8 cellular contexts compared by ENCODE assay signal in the genomic region with DNA sequence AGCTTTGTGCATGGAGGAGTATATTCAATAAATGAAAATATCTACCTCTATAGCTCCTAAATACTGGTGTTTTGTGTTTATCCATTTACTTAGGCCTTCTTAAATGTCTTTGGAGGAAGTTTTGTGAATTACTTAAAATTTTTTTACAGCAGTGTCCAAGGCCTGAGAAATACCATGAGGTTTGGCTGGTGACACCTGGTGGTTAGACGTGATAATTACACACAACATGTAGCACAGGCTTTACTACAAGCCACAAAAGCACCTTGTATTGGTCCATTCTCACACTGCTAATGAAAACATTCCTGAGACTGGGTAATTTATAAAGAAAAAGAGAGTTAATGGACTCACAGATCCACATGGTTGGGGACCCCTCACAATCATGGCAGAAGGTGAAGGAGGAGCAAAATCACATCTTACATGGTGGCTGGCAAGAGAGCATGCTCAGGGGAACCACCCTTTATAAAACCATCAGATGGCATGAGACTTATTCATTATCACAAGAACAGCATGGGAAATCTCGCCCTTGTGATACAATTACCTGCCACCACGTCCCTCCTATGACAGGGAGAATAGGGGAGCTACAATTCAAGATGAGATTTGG. TPM values are rescaled to one million over a fixed set of nuclear protein-coding genes. Genes with fewer than 3 reads are reported as not detected.
DNase-seq lines count a peak whose midpoint lies in the region; ATAC-seq and TF ChIP-seq lines count a peak whose summit lies in the region.

No MANE protein-coding gene starts in this region.

- H3K9me3 Mint-ChIP-seq in activated naive CD4-positive, alpha-beta T cell treated with anti-CD3 and anti-CD28 coated beads for 36 hours, result no peaks in the 10 kb centered on the region
- peaks cover 4% of the 10 kb centered on the region for H3K9me3 Mint-ChIP-seq in glutamatergic neuron (ENCODE audit: unreplicated experiment)

- H3K27ac Mint-ChIP-seq in activated naive CD4-positive, alpha-beta T cell treated with anti-CD3 and anti-CD28 coated beads for 36 hours, result no peak overlapping the region
- H3K27ac Mint-ChIP-seq in glutamatergic neuron (ENCODE audit: unreplicated experiment), result no peak overlapping the region

- no peak overlapping the region for H3K4me3 Mint-ChIP-seq in activated naive CD4-positive, alpha-beta T cell treated with anti-CD3 and anti-CD28 coated beads for 36 hours
- no peak overlapping the region for H3K4me3 Mint-ChIP-seq in glutamatergic neuron (ENCODE audit: unreplicated experiment)

- intact Hi-C loops in activated naive CD4-positive, alpha-beta T cell treated with anti-CD3 and anti-CD28 coated beads for 36 hours (cut with micrococcal nuclease), result loop anchor here (1.0 to 5.0 kb wide), 7 partner anchors 41 to 371 kb away; no protein-coding TSS in a partner anchor

- H3K79me2 ChIP-seq in DOHH2 (ENCODE audit: control insufficient read depth, low read length), result no peaks in the 10 kb centered on the region

- H3K36me3 ChIP-seq in DOHH2 (ENCODE audit: control insufficient read depth, low read length), result no peaks in the 10 kb centered on the region

- CTCF ChIA-PET in activated naive CD4-positive, alpha-beta T cell treated with anti-CD3 and anti-CD28 coated beads for 36 hours (lab: Charles Lee), result interaction anchor here (0.7 to 4.2 kb wide), 32 partner anchors 11 to 371 kb away, joined by 3 to 106 read pairs (median 4); a partner anchor contains a TSS

- no peaks in the 10 kb centered on the region for H3K4me1 ChIP-seq in DOHH2 (ENCODE audit: control insufficient read depth, low read length)

- H3K9me2 ChIP-seq in DOHH2 (replicated peaks; ENCODE audit: control insufficient read depth, low read length), result no peaks in the 10 kb centered on the region

- H3K27me3 Mint-ChIP-seq in activated naive CD4-positive, alpha-beta T cell treated with anti-CD3 and anti-CD28 coated beads for 36 hours (ENCODE audit: low read depth), result peaks cover 3% of the 10 kb centered on the region
- no peaks in the 10 kb centered on the region for H3K27me3 Mint-ChIP-seq in glutamatergic neuron (ENCODE audit: unreplicated experiment)

- no peak overlapping the region for H3K4me2 ChIP-seq in DOHH2 (ENCODE audit: low read length)

- H4K20me1 ChIP-seq in DOHH2 (ENCODE audit: control insufficient read depth, insufficient read depth, low read depth, low read length), result no peaks in the 10 kb centered on the region

- H3F3A ChIP-seq in DOHH2 (ENCODE audit: control insufficient read depth, insufficient read depth), result no peaks in the 10 kb centered on the region

- TF ChIP-seq CTCF in DOHH2 (IDR thresholded peaks at IDR 0.05; ENCODE audit: low read depth, low read length, poor library complexity, severe bottlenecking) (peak; percentile 84), glutamatergic neuron (IDR thresholded peaks at IDR 0.05; ENCODE audit: partially characterized antibody, unreplicated experiment) (peak; percentile 89)

- no peaks in the 10 kb centered on the region for H3K27me3 ChIP-seq in DOHH2 (ENCODE audit: control insufficient read depth, low read length)

- no peak overlapping the region for H3K27ac ChIP-seq in DOHH2 (ENCODE audit: low read depth, low read length)

- peak; percentile 34 for DNase-seq in NCI-H82 treated with DMSO at 0.1 percent for 48 hours (lab: John Stamatoyannopoulos, UW; ENCODE audit: unreplicated experiment)
- DNase-seq in activated naive CD4-positive, alpha-beta T cell treated with anti-CD3 and anti-CD28 coated beads for 36 hours, result peak; percentile 66
- DNase-seq in glutamatergic neuron, result peak; percentile 23
- peak; percentile 60 for DNase-seq in pulmonary artery endothelial cell (ENCODE audit: low read depth, low spot score)
- no peak for DNase-seq in OCI-M2 (lab: John Stamatoyannopoulos, UW; ENCODE audit: unreplicated experiment)

- H3K36me3 Mint-ChIP-seq in activated naive CD4-positive, alpha-beta T cell treated with anti-CD3 and anti-CD28 coated beads for 36 hours (ENCODE audit: low read depth), result no peaks in the 10 kb centered on the region
- H3K36me3 Mint-ChIP-seq in glutamatergic neuron (ENCODE audit: unreplicated experiment), result peaks cover 4% of the 10 kb centered on the region

- peak; percentile 84 for ATAC-seq in GM19452 (IDR thresholded peaks at IDR 0.05; ENCODE audit: unreplicated experiment)
- peak; percentile 87 for ATAC-seq in HG03442 (IDR thresholded peaks at IDR 0.05; ENCODE audit: unreplicated experiment)

- no peaks in the 10 kb centered on the region for H3K9me3 ChIP-seq in DOHH2 (ENCODE audit: control insufficient read depth, insufficient read depth, low read length)

- H3K4me1 Mint-ChIP-seq in activated naive CD4-positive, alpha-beta T cell treated with anti-CD3 and anti-CD28 coated beads for 36 hours (ENCODE audit: low read depth), result no peaks in the 10 kb centered on the region
- H3K4me1 Mint-ChIP-seq in glutamatergic neuron (ENCODE audit: low read depth, unreplicated experiment), result no peaks in the 10 kb centered on the region

- H3K4me3 ChIP-seq in DOHH2 (ENCODE audit: low read length), result no peak overlapping the region

RNA-seq across cellular contexts. Expression of a gene that starts 20.6 kb away (rescaled TPM):
- total RNA-seq in activated naive CD4-positive, alpha-beta T cell treated with anti-CD3 and anti-CD28 coated beads for 36 hours, result not detected
- total RNA-seq in glutamatergic neuron (ENCODE audit: unreplicated experiment) (not detected), pulmonary artery endothelial cell (0.20 TPM in 1 of 2 replicates, not detected in the other)

RNA-seq across cellular contexts. Expression of a gene that starts 59.4 kb away (rescaled TPM):
- total RNA-seq in activated naive CD4-positive, alpha-beta T cell treated with anti-CD3 and anti-CD28 coated beads for 36 hours, result not detected
- not detected for total RNA-seq in glutamatergic neuron (ENCODE audit: unreplicated experiment)
- total RNA-seq in pulmonary artery endothelial cell, result not detected in 2 replicates
